Comparison of ENCODE assay signal across 8 cellular contexts in the genomic region with DNA sequence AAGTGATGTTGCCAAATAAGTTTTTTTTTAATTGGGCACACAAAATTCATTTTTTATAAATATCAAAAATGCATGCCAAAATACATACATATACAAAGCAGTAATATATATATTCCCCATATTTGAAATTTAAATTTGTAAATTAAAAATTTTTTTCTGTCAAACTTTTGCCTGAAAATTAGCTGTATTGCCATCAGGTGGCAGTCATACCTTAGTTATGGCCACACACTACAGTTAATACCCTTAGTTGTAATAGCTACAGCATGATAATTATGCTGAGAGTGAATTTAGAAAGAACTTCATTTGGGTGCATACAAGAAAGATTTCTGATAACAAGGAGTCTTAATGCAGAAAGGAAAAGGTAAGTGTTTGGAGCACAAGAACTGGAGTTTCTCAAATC. TPM values are rescaled to one million over a fixed set of nuclear protein-coding genes. Genes with fewer than 3 reads are reported as not detected.
A peak's percentile ranks its signal among the peaks of the same experiment; 100 is the strongest.
DNase-seq lines count a peak whose midpoint lies in the region; ATAC-seq, FAIRE-seq and TF ChIP-seq lines count a peak whose summit lies in the region.

No MANE protein-coding gene starts in this region.

- ATAC-seq in activated naive CD8-positive, alpha-beta T cell treated with anti-CD3 and anti-CD28 coated beads, Interleukin-2, amount 50 U/mL, for 24 hours, result no peak

- CTCF ChIA-PET in AG04450 (lab: Charles Lee), result interaction anchor here (0.6 to 2.8 kb wide), 6 partner anchors 11 to 435 kb away, joined by 3 to 22 read pairs (median 4); no protein-coding TSS in a partner anchor

- DNase-seq in AG04450 (ENCODE audit: low read depth, low spot score) (no peak), NCI-H69 (lab: John Stamatoyannopoulos, UW) (peak; percentile 40), fibroblast of mammary gland (ENCODE audit: low read depth) (peak; percentile 30), DMS153 treated with DMSO at 0.1 percent for 48 hours (lab: John Stamatoyannopoulos, UW; ENCODE audit: unreplicated experiment) (no peak), NCI-H1092 treated with DMSO at 0.1 percent for 48 hours (lab: John Stamatoyannopoulos, UW) (no peak), coronary artery (ENCODE audit: low spot score) (no peak)
- DNase-seq in activated naive CD8-positive, alpha-beta T cell treated with anti-CD3 and anti-CD28 coated beads, Interleukin-2, amount 50 U/mL, for 24 hours, result no peak

- no peaks in the 10 kb centered on the region for H3K4me1 Mint-ChIP-seq in activated naive CD8-positive, alpha-beta T cell treated with anti-CD3 and anti-CD28 coated beads, Interleukin-2, amount 50 U/mL, for 24 hours

- no peak overlapping the region for H3K27ac ChIP-seq in AG04450 (ENCODE audit: low read depth, low read length)
- H3K27ac ChIP-seq in coronary artery, result no peak overlapping the region

- no peaks in the 10 kb centered on the region for H3K9me3 Mint-ChIP-seq in activated naive CD8-positive, alpha-beta T cell treated with anti-CD3 and anti-CD28 coated beads, Interleukin-2, amount 50 U/mL, for 24 hours

- no peaks in the 10 kb centered on the region for H3K27me3 Mint-ChIP-seq in activated naive CD8-positive, alpha-beta T cell treated with anti-CD3 and anti-CD28 coated beads, Interleukin-2, amount 50 U/mL, for 24 hours

- H3K4me3 ChIP-seq in AG04450 (ENCODE audit: low read depth, low read length) (no peak overlapping the region), fibroblast of mammary gland (ENCODE audit: control insufficient read depth, low read depth, low read length) (no peak overlapping the region), coronary artery (no peak overlapping the region)

- FAIRE-seq in G401.6 (lab: Jason Lieb, UNC), result peak; percentile 79

- POLR2A ChIA-PET in AG04450 (lab: Yijun Ruan, JAX), result no interaction called here

- H3K36me3 Mint-ChIP-seq in activated naive CD8-positive, alpha-beta T cell treated with anti-CD3 and anti-CD28 coated beads, Interleukin-2, amount 50 U/mL, for 24 hours (ENCODE audit: low read depth), result peaks cover 2% of the 10 kb centered on the region

- no peaks in the 10 kb centered on the region for H3K27me3 ChIP-seq in AG04450 (ENCODE audit: control insufficient read depth, insufficient read depth, low read length)

- no peak overlapping the region for H3K4me3 Mint-ChIP-seq in activated naive CD8-positive, alpha-beta T cell treated with anti-CD3 and anti-CD28 coated beads, Interleukin-2, amount 50 U/mL, for 24 hours

- no peaks in the 10 kb centered on the region for H3K9me3 ChIP-seq in AG04450 (ENCODE audit: control insufficient read depth, insufficient read depth, low read length)

- TF ChIP-seq CTCF in AG04450 (IDR thresholded peaks at IDR 0.05; ENCODE audit: low read depth, low read length) (peak; percentile 43), fibroblast of mammary gland (conservative IDR thresholded peaks at IDR 0.05; ENCODE audit: control insufficient read depth, insufficient read depth, low read depth, low read length) (peak; percentile 28), coronary artery (IDR thresholded peaks at IDR 0.05) (no peak)

- H3K27ac Mint-ChIP-seq in activated naive CD8-positive, alpha-beta T cell treated with anti-CD3 and anti-CD28 coated beads, Interleukin-2, amount 50 U/mL, for 24 hours, result no peak overlapping the region

RNA-seq across cellular contexts. Expression of a gene that starts 46.2 kb away (rescaled TPM):
- polyA plus RNA-seq in AG04450 (2011; rRNA removed), result 7.4 and 8.3 TPM in 2 replicates
- 2.5 and 3.0 TPM in 2 replicates for polyA minus RNA-seq in AG04450 (2011; rRNA and poly(A)+ RNA removed)

Comparison
In these comparisons a context has a peak if more than half of its experiments do, and no peak if none do; other contexts are left out.
1. DNase-seq: peak in NCI-H69 (single experiment) and fibroblast of mammary gland (single experiment); none in AG04450 (single experiment), activated naive CD8-positive, alpha-beta T cell treated with anti-CD3 and anti-CD28 coated beads, Interleukin-2, amount 50 U/mL, for 24 hours (single experiment), DMS153 treated with DMSO at 0.1 percent for 48 hours (single experiment), NCI-H1092 treated with DMSO at 0.1 percent for 48 hours (single experiment) and coronary artery (single experiment).